33 cellular contexts compared by ENCODE assay signal in genomic region chr14:105458571-105458970, GRCh38. TPM values are rescaled to one million over a fixed set of nuclear protein-coding genes. Genes with fewer than 3 reads are reported as not detected.
"Had no signal": no experiment of that assay in that cellular context is flagged by ENCODE, and none has a peak within 500 bp of the region (broad histone marks: within the 10 kb centered on the region; RNA-seq: fewer than 3 reads in every experiment).

No MANE protein-coding gene starts in this region.

- H3K27ac ChIP-seq: adrenal gland, body of pancreas, brain microvascular endothelial cell, breast epithelium, VCaP had no signal

- H3K27me3 Mint-ChIP-seq: activated B cell treated with CpG ODN at 0.5 μM for 24 hours; activated CD4-positive, alpha-beta memory T cell treated with anti-CD3 and anti-CD28 coated beads for 36 hours; activated CD4-positive, alpha-beta T cell treated with anti-CD3 and anti-CD28 coated beads, Interleukin-2, amount 10 ng/mL, durations not matched to agents 24 days and 14 days; activated CD8-positive, alpha-beta T cell treated with anti-CD3 and anti-CD28 coated beads for 36 hours; activated naive CD8-positive, alpha-beta T cell treated with anti-CD3 and anti-CD28 coated beads for 36 hours had no signal

- H3K4me1 Mint-ChIP-seq: activated B cell treated with CpG ODN at 0.5 μM for 24 hours; activated naive CD8-positive, alpha-beta T cell treated with anti-CD3 and anti-CD28 coated beads for 36 hours had no signal

- H3K27me3 ChIP-seq: adrenal gland, body of pancreas, brain microvascular endothelial cell, breast epithelium had no signal

- ATAC-seq: activated CD8-positive, alpha-beta T cell treated with anti-CD3 and anti-CD28 coated beads for 36 hours; activated naive CD4-positive, alpha-beta T cell treated with anti-CD3 and anti-CD28 coated beads, Interleukin-2, amount 50 U/mL, for 72 hours; body of pancreas had no signal

- H3K4me1 ChIP-seq: adrenal gland, body of pancreas, breast epithelium had no signal

- H3K9me3 ChIP-seq: adrenal gland, body of pancreas, breast epithelium had no signal

- H3K9me3 Mint-ChIP-seq: activated B cell treated with CpG ODN at 0.5 μM for 24 hours; activated CD4-positive, alpha-beta memory T cell treated with anti-CD3 and anti-CD28 coated beads for 36 hours; activated CD4-positive, alpha-beta T cell treated with anti-CD3 and anti-CD28 coated beads, Interleukin-2, amount 10 ng/mL, durations not matched to agents 24 days and 14 days; activated CD8-positive, alpha-beta T cell treated with anti-CD3 and anti-CD28 coated beads for 36 hours; activated naive CD4-positive, alpha-beta T cell treated with anti-CD3 and anti-CD28 coated beads for 36 hours; activated naive CD4-positive, alpha-beta T cell treated with anti-CD3 and anti-CD28 coated beads, Interleukin-2, amount 50 U/mL, for 72 hours; activated naive CD8-positive, alpha-beta T cell treated with anti-CD3 and anti-CD28 coated beads for 36 hours; T-helper 1 cell treated with Interleukin-12 subunit alpha and Interleukin-12 subunit beta and Interleukin-4 antibody, amounts not matched to agents 30 μg/mL and 1 μg/mL, for 36 hours; T-helper 2 cell treated with Interferon-gamma antibody and Interleukin-4, amounts not matched to agents 5 μg/mL and 100 μg/mL, for 36 hours had no signal

- H3K4me3 ChIP-seq: adrenal gland, body of pancreas, breast epithelium had no signal

- H3K4me3 Mint-ChIP-seq: activated B cell treated with CpG ODN at 0.5 μM for 24 hours; activated CD4-positive, alpha-beta memory T cell treated with anti-CD3 and anti-CD28 coated beads for 36 hours; activated CD4-positive, alpha-beta T cell treated with anti-CD3 and anti-CD28 coated beads, Interleukin-2, amount 10 ng/mL, durations not matched to agents 24 days and 14 days; activated CD8-positive, alpha-beta T cell treated with anti-CD3 and anti-CD28 coated beads for 36 hours; activated naive CD4-positive, alpha-beta T cell treated with anti-CD3 and anti-CD28 coated beads for 36 hours; activated naive CD8-positive, alpha-beta T cell treated with anti-CD3 and anti-CD28 coated beads for 36 hours; T-helper 1 cell treated with Interleukin-12 subunit alpha and Interleukin-12 subunit beta and Interleukin-4 antibody, amounts not matched to agents 30 μg/mL and 1 μg/mL, for 36 hours; T-helper 2 cell treated with Interferon-gamma antibody and Interleukin-4, amounts not matched to agents 5 μg/mL and 100 μg/mL, for 36 hours had no signal

- H3K36me3 ChIP-seq: breast epithelium had no signal

- H3K36me3 Mint-ChIP-seq: activated naive CD8-positive, alpha-beta T cell treated with anti-CD3 and anti-CD28 coated beads for 36 hours had no signal

- DNase-seq: activated B cell treated with CpG ODN at 0.5 μM for 24 hours; activated CD4-positive, alpha-beta memory T cell treated with anti-CD3 and anti-CD28 coated beads for 36 hours; activated CD4-positive, alpha-beta T cell treated with anti-CD3 and anti-CD28 coated beads for 4 hours; activated CD4-positive, alpha-beta T cell treated with anti-CD3 and anti-CD28 coated beads, Interleukin-2, amount 10 ng/mL, durations not matched to agents 24 days and 14 days; activated CD4-positive, alpha-beta T cell treated with anti-CD3 and anti-CD28 coated beads, Interleukin-2, amount 50 U/mL, for 1 hour; activated CD4-positive, alpha-beta T cell treated with anti-CD3 and anti-CD28 coated beads, Interleukin-2, amount 50 U/mL, for 4 hours; activated CD4-positive, CD25-positive, alpha-beta regulatory T cell treated with anti-CD3 and anti-CD28 coated beads, Interleukin-2, amount 50 U/mL, for 72 hours; activated CD8-positive, alpha-beta memory T cell treated with anti-CD3 and anti-CD28 coated beads, Interleukin-2, amount 50 U/mL, for 4 hours; activated CD8-positive, alpha-beta T cell treated with anti-CD3 and anti-CD28 coated beads for 36 hours; activated effector memory CD4-positive, alpha-beta T cell treated with anti-CD3 and anti-CD28 coated beads, Interleukin-2, amount 50 U/mL, for 16 hours; activated gamma-delta T cell treated with Interleukin-2 at 50 U/mL for 16 hours; activated naive CD4-positive, alpha-beta T cell; activated naive CD4-positive, alpha-beta T cell treated with anti-CD3 and anti-CD28 coated beads for 36 hours; activated naive CD4-positive, alpha-beta T cell treated with anti-CD3 and anti-CD28 coated beads, Interleukin-2, amount 50 U/mL, for 16 hours; activated naive CD8-positive, alpha-beta T cell treated with anti-CD3 and anti-CD28 coated beads for 36 hours; activated T-cell treated with anti-CD3 and anti-CD28 coated beads for 4 hours; activated T-cell treated with anti-CD3 and anti-CD28 coated beads, Interleukin-2, amount 50 U/mL, for 1 hour; activated T-cell treated with anti-CD3 and anti-CD28 coated beads, Interleukin-2, amount 50 U/mL, for 48 hours; adrenal gland; amniotic stem cell; aorta; body of pancreas; brain microvascular endothelial cell; central memory CD4-positive, alpha-beta T cell; SW 1271; T-helper 1 cell; T-helper 2 cell; T-helper 9 cell had no signal

- H3K27ac Mint-ChIP-seq: activated B cell treated with CpG ODN at 0.5 μM for 24 hours; activated CD4-positive, alpha-beta memory T cell treated with anti-CD3 and anti-CD28 coated beads for 36 hours; activated CD4-positive, alpha-beta T cell treated with anti-CD3 and anti-CD28 coated beads, Interleukin-2, amount 10 ng/mL, durations not matched to agents 24 days and 14 days; activated CD8-positive, alpha-beta T cell treated with anti-CD3 and anti-CD28 coated beads for 36 hours; activated naive CD4-positive, alpha-beta T cell treated with anti-CD3 and anti-CD28 coated beads for 36 hours; activated naive CD4-positive, alpha-beta T cell treated with anti-CD3 and anti-CD28 coated beads, Interleukin-2, amount 50 U/mL, for 72 hours; activated naive CD8-positive, alpha-beta T cell treated with anti-CD3 and anti-CD28 coated beads for 36 hours; T-helper 1 cell treated with Interleukin-12 subunit alpha and Interleukin-12 subunit beta and Interleukin-4 antibody, amounts not matched to agents 30 μg/mL and 1 μg/mL, for 36 hours; T-helper 2 cell treated with Interferon-gamma antibody and Interleukin-4, amounts not matched to agents 5 μg/mL and 100 μg/mL, for 36 hours had no signal

RNA-seq across cellular contexts. Expression of gene CRIP2, which starts 16.1 kb away (rescaled TPM):
- total RNA-seq: activated naive CD4-positive, alpha-beta T cell treated with anti-CD3 and anti-CD28 coated beads for 36 hours had no signal
